1 cellular context compared by ENCODE assay signal in genomic region chr17:64776720-64777412, GRCh38.
A peak's percentile ranks its signal among the peaks of the same experiment; 100 is the strongest.
TF ChIP-seq lines count a peak whose summit lies in the region.
"Not testable (repeated sequence)": the region's sequence is repeated elsewhere in the genome, so short reads cannot be mapped to it uniquely, and the experiment has no call there.

No MANE protein-coding gene starts in this region.

TF ChIP-seq in HepG2, 621 proteins besides CTCF, POLR2A, EP300 and RAD21 (continued from another document and continues in another):
- TF ChIP-seq ZNF136 (CRISPR knock-in tag; IDR thresholded peaks at IDR 0.05; ENCODE audit: low read depth), result 0 out of 2 replicates have a peak, but pooled peaks have one; percentile 67
- TF ChIP-seq ZNF687 (CRISPR knock-in tag; IDR thresholded peaks at IDR 0.05), result peak; percentile 96
- TF ChIP-seq, protein P1, sequence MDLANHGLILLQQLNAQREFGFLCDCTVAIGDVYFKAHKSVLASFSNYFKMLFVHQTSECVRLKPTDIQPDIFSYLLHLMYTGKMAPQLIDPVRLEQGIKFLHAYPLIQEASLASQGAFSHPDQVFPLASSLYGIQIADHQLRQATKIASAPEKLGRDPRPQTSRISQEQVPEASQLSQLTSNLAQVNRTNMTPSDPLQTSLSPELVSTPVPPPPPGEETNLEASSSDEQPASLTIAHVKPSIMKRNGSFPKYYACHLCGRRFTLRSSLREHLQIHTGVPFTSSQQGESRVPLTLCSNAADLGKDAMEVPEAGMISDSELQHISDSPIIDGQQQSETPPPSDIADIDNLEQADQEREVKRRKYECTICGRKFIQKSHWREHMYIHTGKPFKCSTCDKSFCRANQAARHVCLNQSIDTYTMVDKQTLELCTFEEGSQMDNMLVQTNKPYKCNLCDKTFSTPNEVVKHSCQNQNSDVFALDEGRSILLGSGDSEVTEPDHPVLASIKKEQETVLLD (CRISPR knock-in tag; IDR thresholded peaks at IDR 0.05; ENCODE audit: low read depth), result peak; percentile 68; the same call in 1 of the 2 replicates
- peak; percentile 84 for TF ChIP-seq ZBTB25 (CRISPR knock-in tag; IDR thresholded peaks at IDR 0.05)
- TF ChIP-seq, protein P2, sequence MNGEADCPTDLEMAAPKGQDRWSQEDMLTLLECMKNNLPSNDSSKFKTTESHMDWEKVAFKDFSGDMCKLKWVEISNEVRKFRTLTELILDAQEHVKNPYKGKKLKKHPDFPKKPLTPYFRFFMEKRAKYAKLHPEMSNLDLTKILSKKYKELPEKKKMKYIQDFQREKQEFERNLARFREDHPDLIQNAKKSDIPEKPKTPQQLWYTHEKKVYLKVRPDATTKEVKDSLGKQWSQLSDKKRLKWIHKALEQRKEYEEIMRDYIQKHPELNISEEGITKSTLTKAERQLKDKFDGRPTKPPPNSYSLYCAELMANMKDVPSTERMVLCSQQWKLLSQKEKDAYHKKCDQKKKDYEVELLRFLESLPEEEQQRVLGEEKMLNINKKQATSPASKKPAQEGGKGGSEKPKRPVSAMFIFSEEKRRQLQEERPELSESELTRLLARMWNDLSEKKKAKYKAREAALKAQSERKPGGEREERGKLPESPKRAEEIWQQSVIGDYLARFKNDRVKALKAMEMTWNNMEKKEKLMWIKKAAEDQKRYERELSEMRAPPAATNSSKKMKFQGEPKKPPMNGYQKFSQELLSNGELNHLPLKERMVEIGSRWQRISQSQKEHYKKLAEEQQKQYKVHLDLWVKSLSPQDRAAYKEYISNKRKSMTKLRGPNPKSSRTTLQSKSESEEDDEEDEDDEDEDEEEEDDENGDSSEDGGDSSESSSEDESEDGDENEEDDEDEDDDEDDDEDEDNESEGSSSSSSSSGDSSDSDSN (CRISPR knock-in tag; IDR thresholded peaks at IDR 0.05), result peak; percentile 94
- TF ChIP-seq ZNF292 (CRISPR knock-in tag; IDR thresholded peaks at IDR 0.05; ENCODE audit: borderline replicate concordance, low read depth), result peak; percentile 69; the same call in 1 of the 2 replicates
- TF ChIP-seq KDM6A (CRISPR knock-in tag; IDR thresholded peaks at IDR 0.05; ENCODE audit: low read depth), result peak; percentile 31; the same call in 1 of the 2 replicates
- peak; percentile 60; the same call in 1 of the 2 replicates for TF ChIP-seq ZNF510 (CRISPR knock-in tag; IDR thresholded peaks at IDR 0.05; ENCODE audit: low read depth)
- not testable (repeated sequence) for TF ChIP-seq SOX13 (IDR thresholded peaks at IDR 0.05)
- peak in 1 of 2 experiments; percentile 14; a peak in 1 of 4 replicates for TF ChIP-seq SOX13 (CRISPR knock-in tag; conservative IDR thresholded peaks at IDR 0.05 in 1 of 2, IDR thresholded peaks at IDR 0.05 in 1 of 2)
- peak; percentile 45; the same call in 1 of the 2 replicates for TF ChIP-seq NFKB2 (CRISPR knock-in tag; IDR thresholded peaks at IDR 0.05; ENCODE audit: borderline replicate concordance)
- TF ChIP-seq ZFP36L2 (CRISPR knock-in tag; IDR thresholded peaks at IDR 0.05), result peak; percentile 78; the same call in 1 of the 2 replicates
- peak; percentile 79 for TF ChIP-seq RCOR2 (CRISPR knock-in tag; IDR thresholded peaks at IDR 0.05)
- peak; percentile 88; the same call in 1 of the 2 replicates for TF ChIP-seq MEIS1 (CRISPR knock-in tag; IDR thresholded peaks at IDR 0.05; ENCODE audit: borderline replicate concordance)
- TF ChIP-seq SP4 (CRISPR knock-in tag; IDR thresholded peaks at IDR 0.05), result peak; percentile 64; the same call in 1 of the 2 replicates
- peak; percentile 32; the same call in 1 of the 2 replicates for TF ChIP-seq KLF11 (CRISPR knock-in tag; IDR thresholded peaks at IDR 0.05)
- TF ChIP-seq, protein P3, sequence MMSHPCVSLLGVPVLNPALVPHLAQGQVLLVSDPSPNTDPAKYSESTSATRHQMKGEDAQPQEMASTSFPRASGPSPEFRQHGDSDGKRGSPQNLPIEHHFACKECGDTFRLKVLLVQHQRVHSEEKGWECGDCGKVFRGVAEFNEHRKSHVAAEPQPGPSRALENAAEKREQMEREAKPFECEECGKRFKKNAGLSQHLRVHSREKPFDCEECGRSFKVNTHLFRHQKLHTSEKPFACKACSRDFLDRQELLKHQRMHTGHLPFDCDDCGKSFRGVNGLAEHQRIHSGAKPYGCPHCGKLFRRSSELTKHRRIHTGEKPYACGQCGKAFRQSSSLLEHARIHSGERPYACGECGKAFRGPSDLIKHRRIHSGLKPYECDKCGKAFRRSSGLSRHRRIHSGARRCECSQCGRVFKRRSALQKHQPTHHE (CRISPR knock-in tag; IDR thresholded peaks at IDR 0.05; ENCODE audit: borderline replicate concordance), result peak; percentile 79; the same call in 1 of the 2 replicates
- TF ChIP-seq XRCC5 (optimal IDR thresholded peaks at IDR 0.05; ENCODE audit: low read length), result peak; percentile 94
- peak; percentile 70 for TF ChIP-seq ARHGAP35 (CRISPR knock-in tag; IDR thresholded peaks at IDR 0.05; ENCODE audit: borderline replicate concordance)
- TF ChIP-seq ZNF281 (CRISPR knock-in tag; IDR thresholded peaks at IDR 0.05; ENCODE audit: borderline replicate concordance), result 0 out of 2 replicates have a peak, but pooled peaks have one; percentile 40
- 0 out of 2 replicates have a peak, but pooled peaks have one; percentile 24 for TF ChIP-seq GATA4 (IDR thresholded peaks at IDR 0.05; ENCODE audit: borderline replicate concordance, low read depth)
- TF ChIP-seq RBFOX2 (IDR thresholded peaks at IDR 0.05; ENCODE audit: low read depth, low read length), result peak; percentile 63
- TF ChIP-seq KLF12 (CRISPR knock-in tag; IDR thresholded peaks at IDR 0.05; ENCODE audit: borderline replicate concordance), result peak; percentile 62
- TF ChIP-seq ZNF280D (CRISPR knock-in tag; IDR thresholded peaks at IDR 0.05), result peak; percentile 85; the same call in 1 of the 2 replicates
- peak; percentile 65 for TF ChIP-seq BCL6 (CRISPR knock-in tag; IDR thresholded peaks at IDR 0.05)
- peak; percentile 88 for TF ChIP-seq ZNF430 (CRISPR knock-in tag; IDR thresholded peaks at IDR 0.05)
- TF ChIP-seq CBX5 (CRISPR knock-in tag; IDR thresholded peaks at IDR 0.05; ENCODE audit: borderline replicate concordance), result peak; percentile 53
- TF ChIP-seq ZNF574 (CRISPR knock-in tag; IDR thresholded peaks at IDR 0.05), result peak; percentile 62
- 0 out of 2 replicates have a peak, but pooled peaks have one; percentile 1 for TF ChIP-seq ZNF451 (CRISPR knock-in tag; IDR thresholded peaks at IDR 0.05)
- TF ChIP-seq ELF4 (CRISPR knock-in tag; IDR thresholded peaks at IDR 0.05; ENCODE audit: borderline replicate concordance), result peak; percentile 54; the same call in 1 of the 2 replicates
- peak; percentile 92 for TF ChIP-seq PHF21A (CRISPR knock-in tag; IDR thresholded peaks at IDR 0.05)
- TF ChIP-seq ATF7-NPFF (CRISPR knock-in tag; IDR thresholded peaks at IDR 0.05; ENCODE audit: low read depth), result peak; percentile 76
- 0 out of 2 replicates have a peak, but pooled peaks have one; percentile 34 for TF ChIP-seq CAMTA2 (CRISPR knock-in tag; IDR thresholded peaks at IDR 0.05; ENCODE audit: borderline replicate concordance)
- TF ChIP-seq FOXO1 (CRISPR knock-in tag; IDR thresholded peaks at IDR 0.05), result peak; percentile 66
- peak; percentile 69; the same call in 1 of the 2 replicates for TF ChIP-seq ZKSCAN8 (CRISPR knock-in tag; IDR thresholded peaks at IDR 0.05; ENCODE audit: borderline replicate concordance)
- TF ChIP-seq ZNF569 (CRISPR knock-in tag; IDR thresholded peaks at IDR 0.05; ENCODE audit: borderline replicate concordance), result peak; percentile 87; the same call in 1 of the 2 replicates
- peak; percentile 22; the same call in 1 of the 2 replicates for TF ChIP-seq GLI4 (CRISPR knock-in tag; IDR thresholded peaks at IDR 0.05; ENCODE audit: borderline replicate concordance)
- TF ChIP-seq ZSCAN20 (CRISPR knock-in tag; IDR thresholded peaks at IDR 0.05; ENCODE audit: borderline replicate concordance), result 0 out of 2 replicates have a peak, but pooled peaks have one; percentile 25
- peak; percentile 75; the same call in 1 of the 2 replicates for TF ChIP-seq ZNF567 (CRISPR knock-in tag; IDR thresholded peaks at IDR 0.05; ENCODE audit: borderline replicate concordance)
- peak; percentile 79; the same call in 1 of the 2 replicates for TF ChIP-seq ZNF225 (CRISPR knock-in tag; IDR thresholded peaks at IDR 0.05)
- peak in 1 of 2 experiments; percentile 79; a peak in 2 of 4 replicates for TF ChIP-seq KLF16 (CRISPR knock-in tag; IDR thresholded peaks at IDR 0.05)
